In genomic region chr10:119737039-119737663, GRCh38 we compare ENCODE assay signal across 11 cellular contexts. TPM values are rescaled to one million over a fixed set of nuclear protein-coding genes. Genes with fewer than 3 reads are reported as not detected.
DNase-seq lines count a peak whose midpoint lies in the region; ATAC-seq and TF ChIP-seq lines count a peak whose summit lies in the region.
"Had no signal": no experiment of that assay in that cellular context is flagged by ENCODE, and none has a peak within 500 bp of the region (broad histone marks: within the 10 kb centered on the region; RNA-seq: fewer than 3 reads in every experiment).

No MANE protein-coding gene starts in this region.

- H2AFZ ChIP-seq in Karpas-422 (ENCODE audit: low read length) = no peak overlapping the region

- intact Hi-C loops in MCF 10A (cut with micrococcal nuclease) = no loop called here
- intact Hi-C loops in breast epithelium (cut with DNase I; ENCODE audit: low total_unique reads) = no loop called here
- intact Hi-C loops in esophagus muscularis mucosa (cut with DNase I) = no loop called here

- no peaks in the 10 kb centered on the region for H3K36me3 Mint-ChIP-seq in MCF 10A (ENCODE audit: insufficient read depth, unreplicated experiment)
- no peaks in the 10 kb centered on the region for H3K36me3 Mint-ChIP-seq in activated T-helper 17 cell treated with anti-CD3 and anti-CD28 coated beads, Interleukin-2, amount 50 U/mL, for 72 hours (ENCODE audit: low read depth)

- H4K20me1 ChIP-seq in Karpas-422 (ENCODE audit: insufficient read depth, low read depth, low read length) = no peaks in the 10 kb centered on the region

- peaks cover 18% of the 10 kb centered on the region for H3K4me1 Mint-ChIP-seq in MCF 10A (ENCODE audit: insufficient read depth, unreplicated experiment)
- peaks cover 19% of the 10 kb centered on the region for H3K4me1 Mint-ChIP-seq in activated T-helper 17 cell treated with anti-CD3 and anti-CD28 coated beads, Interleukin-2, amount 50 U/mL, for 72 hours

- no peak for TF ChIP-seq POLR2A in breast epithelium (IDR thresholded peaks at IDR 0.05)
- TF ChIP-seq POLR2A in esophagus muscularis mucosa (IDR thresholded peaks at IDR 0.05; ENCODE audit: low read depth) = no peak

- H3K27me3 ChIP-seq in breast epithelium = no peaks in the 10 kb centered on the region
- no peaks in the 10 kb centered on the region for H3K27me3 ChIP-seq in muscle layer of duodenum (ENCODE audit: low read depth, low read length)
- H3K27me3 ChIP-seq in esophagus muscularis mucosa = no peaks in the 10 kb centered on the region
- H3K27me3 ChIP-seq in Karpas-422 (ENCODE audit: low read length) = no peaks in the 10 kb centered on the region
- H3K27me3 ChIP-seq: cardiac muscle cell had no signal

- no peak overlapping the region for H3K9ac ChIP-seq in Karpas-422 (ENCODE audit: low read length)

- no peaks in the 10 kb centered on the region for H3K79me2 ChIP-seq in Karpas-422 (ENCODE audit: low read length)

- H3K9me3 Mint-ChIP-seq in MCF 10A (ENCODE audit: unreplicated experiment) = no peaks in the 10 kb centered on the region
- H3K9me3 Mint-ChIP-seq in activated T-helper 17 cell treated with anti-CD3 and anti-CD28 coated beads, Interleukin-2, amount 50 U/mL, for 72 hours = no peaks in the 10 kb centered on the region
- H3K9me3 Mint-ChIP-seq: memory B cell had no signal

- 95% methylated on average over 2 of the region's 2 CpGs for WGBS in esophagus muscularis mucosa

- H3K36me3 ChIP-seq in breast epithelium (no peaks in the 10 kb centered on the region), muscle layer of duodenum (ENCODE audit: control insufficient read depth in 1 of 2, insufficient read depth in 2 of 2, low read length in 2 of 2) (no peaks in the 10 kb centered on the region), esophagus muscularis mucosa (no peaks in the 10 kb centered on the region), Karpas-422 (ENCODE audit: insufficient read depth, low read length) (no peaks in the 10 kb centered on the region)
- H3K36me3 ChIP-seq: cardiac muscle cell had no signal

- no peak overlapping the region for H3K4me3 ChIP-seq in breast epithelium
- H3K4me3 ChIP-seq in muscle layer of duodenum (ENCODE audit: low read depth in 1 of 2, low read length in 2 of 2) = no peak overlapping the region
- H3K4me3 ChIP-seq in esophagus muscularis mucosa = no peak overlapping the region
- H3K4me3 ChIP-seq in Karpas-422 (ENCODE audit: low read length) = no peak overlapping the region
- H3K4me3 ChIP-seq: cardiac muscle cell had no signal

- H3K27me3 Mint-ChIP-seq in MCF 10A (ENCODE audit: insufficient read depth, unreplicated experiment) = no peaks in the 10 kb centered on the region
- no peaks in the 10 kb centered on the region for H3K27me3 Mint-ChIP-seq in activated T-helper 17 cell treated with anti-CD3 and anti-CD28 coated beads, Interleukin-2, amount 50 U/mL, for 72 hours
- H3K27me3 Mint-ChIP-seq: memory B cell had no signal

- POLR2A ChIA-PET in MCF 10A (lab: Yijun Ruan, JAX) = interaction anchor here (0.7 to 9.6 kb wide), 16 partner anchors 11 to 155 kb away, joined by 3 to 131 read pairs (median 7); partner anchors contain the start of genes INPP5F, MCMBP and SEC23IP

- H3K4me2 ChIP-seq in Karpas-422 (ENCODE audit: low read depth, low read length, poor library complexity, severe bottlenecking) = no peak overlapping the region

- no peaks in the 10 kb centered on the region for H3K9me2 ChIP-seq in Karpas-422 (replicated peaks; ENCODE audit: insufficient read depth, low read length)

- H3K27ac Mint-ChIP-seq in MCF 10A (ENCODE audit: low read depth, unreplicated experiment) = peak overlapping the region; percentile 86
- H3K27ac Mint-ChIP-seq in activated T-helper 17 cell treated with anti-CD3 and anti-CD28 coated beads, Interleukin-2, amount 50 U/mL, for 72 hours = peak overlapping the region; percentile 78
- H3K27ac Mint-ChIP-seq: memory B cell had no signal

- CTCF ChIA-PET in MCF 10A (lab: Yijun Ruan, JAX) = interaction anchor here (0.6 to 2.7 kb wide), 11 partner anchors 9 to 211 kb away, joined by 3 to 11 read pairs (median 5); partner anchors contain the start of genes INPP5F and RGS10

- H3K9me3 ChIP-seq in breast epithelium = no peaks in the 10 kb centered on the region
- H3K9me3 ChIP-seq in muscle layer of duodenum (ENCODE audit: control insufficient read depth in 1 of 2, low read length in 2 of 2) = no peaks in the 10 kb centered on the region
- H3K9me3 ChIP-seq in esophagus muscularis mucosa = no peaks in the 10 kb centered on the region
- H3K9me3 ChIP-seq in Karpas-422 (ENCODE audit: low read length) = no peaks in the 10 kb centered on the region

- H3K27ac ChIP-seq in breast epithelium (peak overlapping the region in 1 of 2 donors; percentile 55), muscle layer of duodenum (ENCODE audit: low read length) (peak overlapping the region; percentile 43), esophagus muscularis mucosa (replicated peaks in 1 of 4) (peak overlapping the region in 2 of 4 donors; percentile 8 to 17), Karpas-422 (ENCODE audit: low read length) (no peak overlapping the region)
- H3K27ac ChIP-seq: cardiac muscle cell had no signal

- ATAC-seq in activated T-helper 17 cell treated with anti-CD3 and anti-CD28 coated beads, Interleukin-2, amount 50 U/mL, for 72 hours (replicated peaks) = peak; percentile 67
- ATAC-seq in GM19023 (IDR thresholded peaks at IDR 0.05; ENCODE audit: unreplicated experiment) = no peak

- BruUV-seq in MCF 10A (replicated peaks; lab: Mats Ljungman, UMichigan) = no TSS peak

- H3K4me1 ChIP-seq in breast epithelium (no peaks in the 10 kb centered on the region), muscle layer of duodenum (ENCODE audit: control insufficient read depth in 1 of 2, insufficient read depth in 2 of 2, low read length in 2 of 2) (peaks cover 5 to 19% of the 10 kb centered on the region in 2 donors), esophagus muscularis mucosa (peaks cover 20 to 29% (median 26%) of the 10 kb centered on the region in 4 donors), Karpas-422 (ENCODE audit: low read length) (no peaks in the 10 kb centered on the region)

- peak overlapping the region; percentile 68 for H3K4me3 Mint-ChIP-seq in MCF 10A (ENCODE audit: unreplicated experiment)
- peak overlapping the region; percentile 68 for H3K4me3 Mint-ChIP-seq in activated T-helper 17 cell treated with anti-CD3 and anti-CD28 coated beads, Interleukin-2, amount 50 U/mL, for 72 hours
- H3K4me3 Mint-ChIP-seq: memory B cell had no signal

- no peak for TF ChIP-seq CTCF in MCF 10A (IDR thresholded peaks at IDR 0.05; ENCODE audit: unreplicated experiment)
- no peak for TF ChIP-seq CTCF in breast epithelium (IDR thresholded peaks at IDR 0.05)
- TF ChIP-seq CTCF in esophagus muscularis mucosa (IDR thresholded peaks at IDR 0.05) = no peak

- no peak for TF ChIP-seq EP300 in esophagus muscularis mucosa (IDR thresholded peaks at IDR 0.05)

- DNase-seq in MCF 10A (ENCODE audit: unreplicated experiment) = no peak
- DNase-seq in breast epithelium (ENCODE audit: low spot score in 2 of 2) = no peak
- DNase-seq in esophagus muscularis mucosa (ENCODE audit: extremely low spot score) = no peak
- DNase-seq in Karpas-422 = no peak
- no peak for DNase-seq in NK-92 treated with Interleukin-12 subunit alpha and Interleukin-12 subunit beta, amount 100 ng/mL, for 24 hours (lab: John Stamatoyannopoulos, UW)
- DNase-seq: activated T-cell treated with anti-CD3 and anti-CD28 coated beads, Interleukin-2, amount 50 U/mL, for 48 hours had no signal

RNA-seq across cellular contexts. Expression of gene INPP5F, which starts 11.3 kb away (rescaled TPM):
- total RNA-seq in MCF 10A (2022) (10.3 and 14.9 TPM in 2 replicates), breast epithelium (10 to 100 TPM; 13.1 to 15.1 (median 14.6) TPM), esophagus muscularis mucosa (10 to 100 TPM; 15.1 to 24.0 (median 19.0) TPM)
- 10 to 100 TPM; 12.4 to 26.3 TPM for total RNA-seq in activated T-helper 17 cell treated with anti-CD3 and anti-CD28 coated beads, Interleukin-2, amount 50 U/mL, for 72 hours
- total RNA-seq in Karpas-422 (2014; rRNA removed; shearing (Covaris generic); ENCODE audit: low replicate concordance) = 2.5 and 5.6 TPM in 2 replicates
